ENCODE assay signal across 12 cellular contexts in the genomic region with DNA sequence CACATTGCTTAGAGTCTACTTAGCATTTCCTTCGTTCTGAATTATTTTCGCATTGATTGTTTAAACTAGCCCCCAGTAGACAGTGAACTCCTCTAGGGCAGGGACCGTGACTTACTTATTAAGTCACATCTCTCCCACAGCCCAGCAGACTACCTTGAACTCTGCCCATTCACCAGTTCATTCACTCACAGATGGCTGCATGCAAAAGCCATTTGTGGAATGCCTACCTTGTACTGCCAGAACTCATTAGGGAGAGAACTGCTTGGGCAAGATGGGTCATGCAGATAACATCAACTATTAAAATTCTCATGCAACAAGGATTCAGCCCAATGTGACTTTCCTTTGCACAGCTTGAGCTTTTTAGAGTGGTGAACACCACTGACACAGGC.
A peak's percentile ranks its signal among the peaks of the same experiment; 100 is the strongest.
DNase-seq lines count a peak whose midpoint lies in the region; ATAC-seq and TF ChIP-seq lines count a peak whose summit lies in the region.
"Had no signal": no experiment of that assay in that cellular context is flagged by ENCODE, and none has a peak within 500 bp of the region (broad histone marks: within the 10 kb centered on the region; RNA-seq: fewer than 3 reads in every experiment).

No MANE protein-coding gene starts in this region.

- no peak overlapping the region for H3K4me3 ChIP-seq in SJSA1
- no peak overlapping the region for H3K4me3 ChIP-seq in smooth muscle cell
- H3K4me3 ChIP-seq: gastroesophageal sphincter had no signal

- H3K4me1 ChIP-seq in SJSA1 (replicated peaks) (peaks cover 60% of the 10 kb centered on the region), foreskin keratinocyte (peaks cover 28% of the 10 kb centered on the region), smooth muscle cell (ENCODE audit: low read depth) (peaks cover 43% of the 10 kb centered on the region)
- H3K4me1 ChIP-seq: gastroesophageal sphincter had no signal

- H3K9me3 ChIP-seq in SJSA1 (replicated peaks): no peaks in the 10 kb centered on the region
- no peaks in the 10 kb centered on the region for H3K9me3 ChIP-seq in smooth muscle cell (replicated peaks; ENCODE audit: low read depth)

- DNase-seq in T-helper 1 cell: no peak
- DNase-seq in SJSA1 (ENCODE audit: low read depth in 1 of 2, low spot score in 2 of 2): peak in 1 of 2 experiments; percentile 63
- peak; percentile 94 to 97 for DNase-seq in foreskin keratinocyte
- no peak for DNase-seq in smooth muscle cell (lab: John Stamatoyannopoulos, UW; ENCODE audit: unreplicated experiment)
- no peak for DNase-seq in KBM-7
- no peak for DNase-seq in COR-L47 (lab: John Stamatoyannopoulos, UW)
- DNase-seq: DND-41, left colon had no signal

- in situ Hi-C loops in KBM-7 (cut with MboI; ENCODE audit: low pct_unique_long_range_greater_than_20kb, low sequenced_read_pairs): loop anchor here (25.0 kb wide), 1 partner anchor 751 kb away; no protein-coding TSS in a partner anchor

- peak; percentile 81 for ATAC-seq in foreskin keratinocyte
- ATAC-seq in GM18868 (IDR thresholded peaks at IDR 0.05; ENCODE audit: unreplicated experiment): no peak
- ATAC-seq: gastroesophageal sphincter had no signal

- H3K9me3 Mint-ChIP-seq in T-helper 1 cell treated with Interleukin-12 subunit alpha and Interleukin-12 subunit beta and Interleukin-4 antibody, amounts not matched to agents 30 μg/mL and 1 μg/mL, for 36 hours: no peaks in the 10 kb centered on the region

- no peaks in the 10 kb centered on the region for H3K36me3 Mint-ChIP-seq in T-helper 1 cell treated with Interleukin-12 subunit alpha and Interleukin-12 subunit beta and Interleukin-4 antibody, amounts not matched to agents 30 μg/mL and 1 μg/mL, for 36 hours (ENCODE audit: low read depth)

- no peak overlapping the region for H3K4me3 Mint-ChIP-seq in T-helper 1 cell treated with Interleukin-12 subunit alpha and Interleukin-12 subunit beta and Interleukin-4 antibody, amounts not matched to agents 30 μg/mL and 1 μg/mL, for 36 hours
- H3K4me3 Mint-ChIP-seq: neural crest cell had no signal

- no peak for TF ChIP-seq CTCF in foreskin keratinocyte (conservative IDR thresholded peaks at IDR 0.05)
- no peak for TF ChIP-seq CTCF in smooth muscle cell (IDR thresholded peaks at IDR 0.05; ENCODE audit: borderline replicate concordance, insufficient read depth, poor library complexity, severe bottlenecking)

- no peaks in the 10 kb centered on the region for H3K79me2 ChIP-seq in smooth muscle cell (ENCODE audit: low read depth)

- H4K20me1 ChIP-seq in smooth muscle cell (ENCODE audit: low read depth): no peaks in the 10 kb centered on the region

- H3F3A ChIP-seq in smooth muscle cell (ENCODE audit: low read depth): peaks cover 31% of the 10 kb centered on the region

- H3K36me3 ChIP-seq in SJSA1 (no peaks in the 10 kb centered on the region), smooth muscle cell (ENCODE audit: low read depth) (no peaks in the 10 kb centered on the region)
- H3K36me3 ChIP-seq: gastroesophageal sphincter had no signal

- 51% methylated on average over 3 of the region's 3 CpGs for WGBS in smooth muscle cell (ENCODE audit: low lambda C conversion rate)

- no peaks in the 10 kb centered on the region for H3K4me1 Mint-ChIP-seq in T-helper 1 cell treated with Interleukin-12 subunit alpha and Interleukin-12 subunit beta and Interleukin-4 antibody, amounts not matched to agents 30 μg/mL and 1 μg/mL, for 36 hours (ENCODE audit: low read depth)

- peak overlapping the region; percentile 84 for H3K27ac ChIP-seq in SJSA1
- peak overlapping the region; percentile 74 for H3K27ac ChIP-seq in foreskin keratinocyte
- peak overlapping the region; percentile 86 for H3K27ac ChIP-seq in smooth muscle cell (ENCODE audit: low read depth)
- H3K27ac ChIP-seq: gastroesophageal sphincter had no signal

- no peak overlapping the region for H2AFZ ChIP-seq in smooth muscle cell (ENCODE audit: low read depth)

- peak overlapping the region; percentile 47 for H3K4me2 ChIP-seq in smooth muscle cell

- H3K27ac Mint-ChIP-seq in T-helper 1 cell treated with Interleukin-12 subunit alpha and Interleukin-12 subunit beta and Interleukin-4 antibody, amounts not matched to agents 30 μg/mL and 1 μg/mL, for 36 hours: peak overlapping the region; percentile 12

- H3K27me3 Mint-ChIP-seq in T-helper 1 cell treated with Interleukin-12 subunit alpha and Interleukin-12 subunit beta and Interleukin-4 antibody, amounts not matched to agents 30 μg/mL and 1 μg/mL, for 36 hours (ENCODE audit: low read depth): no peaks in the 10 kb centered on the region

- H3K27me3 ChIP-seq in SJSA1 (replicated peaks): no peaks in the 10 kb centered on the region
- no peaks in the 10 kb centered on the region for H3K27me3 ChIP-seq in foreskin keratinocyte
- H3K27me3 ChIP-seq in smooth muscle cell (ENCODE audit: low read depth): no peaks in the 10 kb centered on the region

- H3K9ac ChIP-seq in smooth muscle cell (ENCODE audit: low read depth): no peak overlapping the region

Comparison
In these comparisons a context has a peak if more than half of its experiments do, and no peak if none do; other contexts are left out.
1. DNase-seq: peak in foreskin keratinocyte (2 of 2); none in T-helper 1 cell (0 of 5), smooth muscle cell (single experiment), KBM-7 (single experiment) and COR-L47 (single experiment).
2. Peak in every context shown above with its lines, with median percentiles within 50 percentile points of each other: H3K27ac ChIP-seq.